Comparison of ENCODE assay signal across 12 cellular contexts in the genomic region with DNA sequence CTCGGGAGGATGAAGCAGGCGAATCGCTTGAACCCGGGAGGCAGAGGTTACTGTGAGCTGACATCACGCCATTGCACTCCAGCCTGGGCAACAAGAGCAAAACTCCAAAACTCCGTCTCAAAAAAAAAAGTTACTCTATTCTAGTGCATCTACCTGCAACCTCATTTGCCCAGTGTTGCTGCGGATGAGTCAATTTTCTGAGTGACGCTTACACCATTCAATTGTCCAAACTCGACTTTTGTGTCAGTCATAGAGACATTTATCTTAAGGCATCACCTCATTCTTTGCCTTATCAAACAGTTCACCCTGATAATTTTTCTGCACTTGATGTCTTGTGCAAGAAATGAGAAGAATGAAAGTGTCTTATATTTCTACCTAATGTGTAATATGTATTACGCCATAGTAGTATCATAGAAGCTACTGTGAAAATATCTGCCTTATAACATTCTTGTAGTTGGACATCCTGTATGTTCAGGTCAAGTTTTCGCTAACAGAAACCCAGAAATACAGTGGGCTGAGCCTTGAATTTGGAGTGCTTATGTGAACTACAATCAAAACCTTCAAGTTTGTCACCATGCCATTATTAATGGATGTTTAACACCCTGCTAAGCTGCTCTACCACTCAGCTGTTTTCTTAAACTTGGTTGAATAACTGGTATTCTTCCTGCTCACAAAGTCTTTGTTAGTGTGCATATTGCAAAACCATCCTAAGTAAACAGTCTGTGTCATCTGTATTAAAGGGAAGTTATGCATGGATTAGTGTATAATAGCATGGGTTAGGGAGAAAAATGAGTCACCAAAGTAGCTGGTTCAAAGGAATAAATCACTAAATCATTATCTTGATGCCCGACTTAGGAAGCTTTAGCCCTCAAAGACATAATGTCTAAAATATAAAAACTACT.
DNase-seq lines count a peak whose midpoint lies in the region; ATAC-seq, FAIRE-seq and TF ChIP-seq lines count a peak whose summit lies in the region.
"Had no signal": no experiment of that assay in that cellular context is flagged by ENCODE, and none has a peak within 500 bp of the region (broad histone marks: within the 10 kb centered on the region; RNA-seq: fewer than 3 reads in every experiment).

No MANE protein-coding gene starts in this region.

- H3K9me1 ChIP-seq in endothelial cell of umbilical vein (replicated peaks; ENCODE audit: control insufficient read depth, extremely low read depth, insufficient read depth, low read length): no peaks in the 10 kb centered on the region

- intact Hi-C loops in endothelial cell of umbilical vein (cut with micrococcal nuclease): no loop called here

- H3K27me3 ChIP-seq in endothelial cell of umbilical vein (ENCODE audit: control insufficient read depth in 2 of 2, insufficient read depth in 2 of 2, low read length in 2 of 2): no peaks in the 10 kb centered on the region
- H3K27me3 ChIP-seq: pancreas had no signal

- FAIRE-seq in endothelial cell of umbilical vein (lab: Jason Lieb, UNC): peak; percentile 80
- FAIRE-seq: pancreas had no signal

- no peak for TF ChIP-seq POLR2A in endothelial cell of umbilical vein (IDR thresholded peaks at IDR 0.05; ENCODE audit: low read depth, low read length)

- POLR2A ChIA-PET in endothelial cell of umbilical vein (lab: Charles Lee): no interaction called here

- H4K20me1 ChIP-seq in endothelial cell of umbilical vein (replicated peaks; ENCODE audit: control insufficient read depth, extremely low read depth, insufficient read depth, low read length): no peaks in the 10 kb centered on the region

- CTCF ChIA-PET in endothelial cell of umbilical vein (lab: Charles Lee): interaction anchor here (0.7 to 1.2 kb wide), 4 partner anchors 317 to 1217 kb away, joined by 3 to 4 read pairs (median 3); no protein-coding TSS in a partner anchor

- H3K4me3 ChIP-seq in endothelial cell of umbilical vein (replicated peaks in 1 of 3; ENCODE audit: insufficient read depth in 1 of 3, low read depth in 1 of 3, low read length in 3 of 3): no peak overlapping the region
- H3K4me3 ChIP-seq: coronary artery, pancreas had no signal

- DNase-seq in EH (ENCODE audit: low read depth): peak; percentile 89
- DNase-seq in M059J (ENCODE audit: low read depth): peak; percentile 73
- DNase-seq in endothelial cell of umbilical vein (ENCODE audit: low read depth, low spot score): peak; percentile 85
- peak; percentile 34 for DNase-seq in myocyte (ENCODE audit: low read depth)
- DNase-seq in GDM1 (lab: John Stamatoyannopoulos, UW): no peak
- DNase-seq: activated B cell treated with CpG ODN at 0.5 μM for 24 hours, pancreas had no signal

- ATAC-seq in GM19023 (IDR thresholded peaks at IDR 0.05; ENCODE audit: unreplicated experiment) (no peak), HG02642 (IDR thresholded peaks at IDR 0.05; ENCODE audit: poor library complexity, unreplicated experiment) (no peak), GM18858 (IDR thresholded peaks at IDR 0.05; ENCODE audit: unreplicated experiment) (no peak)
- ATAC-seq: activated T-helper 17 cell treated with anti-CD3 and anti-CD28 coated beads, Interleukin-2, amount 50 U/mL, for 72 hours had no signal

- H3K79me2 ChIP-seq in endothelial cell of umbilical vein (ENCODE audit: control insufficient read depth, insufficient read depth, low read length): no peaks in the 10 kb centered on the region

- H3K36me3 ChIP-seq in endothelial cell of umbilical vein (ENCODE audit: control insufficient read depth in 2 of 2, extremely low read depth in 1 of 2, insufficient read depth in 2 of 2, low read length in 2 of 2): no peaks in the 10 kb centered on the region
- H3K36me3 ChIP-seq: pancreas had no signal

- H3K4me1 ChIP-seq in endothelial cell of umbilical vein (ENCODE audit: control insufficient read depth, extremely low read depth, insufficient read depth, low read length): peaks cover 9% of the 10 kb centered on the region
- H3K4me1 ChIP-seq: pancreas had no signal

- no peak for TF ChIP-seq CTCF in endothelial cell of umbilical vein (IDR thresholded peaks at IDR 0.05; ENCODE audit: extremely low read depth in 1 of 2, insufficient read depth in 1 of 2, low read depth in 1 of 2, low read length in 2 of 2)

- H2AFZ ChIP-seq in endothelial cell of umbilical vein (ENCODE audit: low read depth, low read length): no peak overlapping the region

- no peak overlapping the region for H3K9ac ChIP-seq in endothelial cell of umbilical vein (replicated peaks; ENCODE audit: extremely low read depth, insufficient read depth, low read length)

- BruUV-seq in endothelial cell of umbilical vein (replicated peaks; lab: Mats Ljungman, UMichigan): no TSS peak

- dilution Hi-C loops in endothelial cell of umbilical vein (cut with MboI; ENCODE audit: extremely low pct_ligation_motif_present, low sequenced_read_pairs): no loop called here

- H3K27ac ChIP-seq in endothelial cell of umbilical vein (ENCODE audit: insufficient read depth, low read depth, low read length): no peak overlapping the region
- H3K27ac ChIP-seq: coronary artery, pancreas had no signal

- H3K9me3 ChIP-seq in endothelial cell of umbilical vein (replicated peaks; ENCODE audit: control insufficient read depth, insufficient read depth, low read length): no peaks in the 10 kb centered on the region
- H3K9me3 ChIP-seq: pancreas had no signal

- H3K4me2 ChIP-seq in endothelial cell of umbilical vein (ENCODE audit: insufficient read depth, low read length): peak overlapping the region; percentile 8

TF ChIP-seq in endothelial cell of umbilical vein, 7 proteins besides CTCF, POLR2A, EP300 and RAD21:
- TF ChIP-seq MYC (IDR thresholded peaks at IDR 0.05; ENCODE audit: low read depth, low read length): no peak
- TF ChIP-seq GATA2 (IDR thresholded peaks at IDR 0.05; ENCODE audit: insufficient read depth, insufficient read length, low read depth, low read length): peak; percentile 43
- TF ChIP-seq, protein P1, sequence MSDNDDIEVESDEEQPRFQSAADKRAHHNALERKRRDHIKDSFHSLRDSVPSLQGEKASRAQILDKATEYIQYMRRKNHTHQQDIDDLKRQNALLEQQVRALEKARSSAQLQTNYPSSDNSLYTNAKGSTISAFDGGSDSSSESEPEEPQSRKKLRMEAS (IDR thresholded peaks at IDR 0.05; ENCODE audit: insufficient read depth, insufficient read length): no peak
- TF ChIP-seq JUN (IDR thresholded peaks at IDR 0.05; ENCODE audit: borderline replicate concordance, insufficient read depth, insufficient read length, low read depth): peak; percentile 69
- TF ChIP-seq POLR2AphosphoS5 (IDR thresholded peaks at IDR 0.05; ENCODE audit: insufficient read depth, low read depth, low read length): no peak
- no peak for TF ChIP-seq EZH2 (IDR thresholded peaks at IDR 0.05; ENCODE audit: borderline replicate concordance, low read depth, low read length, severe bottlenecking)
- TF ChIP-seq FOS (IDR thresholded peaks at IDR 0.05; ENCODE audit: borderline replicate concordance, insufficient read depth, low read length): peak; percentile 96
